ENCODE assay signal across 2 cellular contexts in the genomic region with DNA sequence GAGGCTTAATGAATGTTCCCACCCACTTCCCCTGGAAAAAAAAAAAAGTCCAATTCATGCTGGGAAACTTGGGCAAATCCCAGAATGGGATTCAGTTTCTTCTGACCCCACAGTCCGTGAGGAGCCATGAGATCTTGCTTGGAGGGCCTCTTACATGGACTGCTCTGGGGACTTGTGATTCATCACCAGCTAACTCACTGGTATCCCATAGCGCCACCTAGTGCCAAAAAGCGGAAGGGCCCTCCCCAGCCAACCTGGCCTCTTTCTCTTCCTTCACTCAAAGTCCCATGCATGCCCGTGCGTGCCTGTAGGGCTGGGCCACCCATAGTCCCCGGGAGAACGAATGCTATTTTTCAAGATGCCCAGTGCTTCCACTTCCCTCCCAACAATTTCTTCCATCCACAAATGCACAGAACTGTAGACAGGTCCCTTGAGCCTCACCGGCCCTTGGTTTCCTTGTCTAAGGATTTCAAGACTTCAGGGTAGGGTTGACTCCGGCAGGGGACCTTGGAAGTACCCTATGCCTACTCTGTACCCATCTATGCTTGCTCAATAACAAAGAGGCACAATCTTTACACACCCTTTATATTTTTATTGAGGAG.
TF ChIP-seq lines count a peak whose summit lies in the region.

No MANE protein-coding gene starts in this region.

TF ChIP-seq in GM23338, 12 proteins besides CTCF, POLR2A, EP300 and RAD21 (continued from another document):
- TF ChIP-seq POLR2AphosphoS5 (IDR thresholded peaks at IDR 0.05; ENCODE audit: low read depth), result no peak
- TF ChIP-seq, protein P1, sequence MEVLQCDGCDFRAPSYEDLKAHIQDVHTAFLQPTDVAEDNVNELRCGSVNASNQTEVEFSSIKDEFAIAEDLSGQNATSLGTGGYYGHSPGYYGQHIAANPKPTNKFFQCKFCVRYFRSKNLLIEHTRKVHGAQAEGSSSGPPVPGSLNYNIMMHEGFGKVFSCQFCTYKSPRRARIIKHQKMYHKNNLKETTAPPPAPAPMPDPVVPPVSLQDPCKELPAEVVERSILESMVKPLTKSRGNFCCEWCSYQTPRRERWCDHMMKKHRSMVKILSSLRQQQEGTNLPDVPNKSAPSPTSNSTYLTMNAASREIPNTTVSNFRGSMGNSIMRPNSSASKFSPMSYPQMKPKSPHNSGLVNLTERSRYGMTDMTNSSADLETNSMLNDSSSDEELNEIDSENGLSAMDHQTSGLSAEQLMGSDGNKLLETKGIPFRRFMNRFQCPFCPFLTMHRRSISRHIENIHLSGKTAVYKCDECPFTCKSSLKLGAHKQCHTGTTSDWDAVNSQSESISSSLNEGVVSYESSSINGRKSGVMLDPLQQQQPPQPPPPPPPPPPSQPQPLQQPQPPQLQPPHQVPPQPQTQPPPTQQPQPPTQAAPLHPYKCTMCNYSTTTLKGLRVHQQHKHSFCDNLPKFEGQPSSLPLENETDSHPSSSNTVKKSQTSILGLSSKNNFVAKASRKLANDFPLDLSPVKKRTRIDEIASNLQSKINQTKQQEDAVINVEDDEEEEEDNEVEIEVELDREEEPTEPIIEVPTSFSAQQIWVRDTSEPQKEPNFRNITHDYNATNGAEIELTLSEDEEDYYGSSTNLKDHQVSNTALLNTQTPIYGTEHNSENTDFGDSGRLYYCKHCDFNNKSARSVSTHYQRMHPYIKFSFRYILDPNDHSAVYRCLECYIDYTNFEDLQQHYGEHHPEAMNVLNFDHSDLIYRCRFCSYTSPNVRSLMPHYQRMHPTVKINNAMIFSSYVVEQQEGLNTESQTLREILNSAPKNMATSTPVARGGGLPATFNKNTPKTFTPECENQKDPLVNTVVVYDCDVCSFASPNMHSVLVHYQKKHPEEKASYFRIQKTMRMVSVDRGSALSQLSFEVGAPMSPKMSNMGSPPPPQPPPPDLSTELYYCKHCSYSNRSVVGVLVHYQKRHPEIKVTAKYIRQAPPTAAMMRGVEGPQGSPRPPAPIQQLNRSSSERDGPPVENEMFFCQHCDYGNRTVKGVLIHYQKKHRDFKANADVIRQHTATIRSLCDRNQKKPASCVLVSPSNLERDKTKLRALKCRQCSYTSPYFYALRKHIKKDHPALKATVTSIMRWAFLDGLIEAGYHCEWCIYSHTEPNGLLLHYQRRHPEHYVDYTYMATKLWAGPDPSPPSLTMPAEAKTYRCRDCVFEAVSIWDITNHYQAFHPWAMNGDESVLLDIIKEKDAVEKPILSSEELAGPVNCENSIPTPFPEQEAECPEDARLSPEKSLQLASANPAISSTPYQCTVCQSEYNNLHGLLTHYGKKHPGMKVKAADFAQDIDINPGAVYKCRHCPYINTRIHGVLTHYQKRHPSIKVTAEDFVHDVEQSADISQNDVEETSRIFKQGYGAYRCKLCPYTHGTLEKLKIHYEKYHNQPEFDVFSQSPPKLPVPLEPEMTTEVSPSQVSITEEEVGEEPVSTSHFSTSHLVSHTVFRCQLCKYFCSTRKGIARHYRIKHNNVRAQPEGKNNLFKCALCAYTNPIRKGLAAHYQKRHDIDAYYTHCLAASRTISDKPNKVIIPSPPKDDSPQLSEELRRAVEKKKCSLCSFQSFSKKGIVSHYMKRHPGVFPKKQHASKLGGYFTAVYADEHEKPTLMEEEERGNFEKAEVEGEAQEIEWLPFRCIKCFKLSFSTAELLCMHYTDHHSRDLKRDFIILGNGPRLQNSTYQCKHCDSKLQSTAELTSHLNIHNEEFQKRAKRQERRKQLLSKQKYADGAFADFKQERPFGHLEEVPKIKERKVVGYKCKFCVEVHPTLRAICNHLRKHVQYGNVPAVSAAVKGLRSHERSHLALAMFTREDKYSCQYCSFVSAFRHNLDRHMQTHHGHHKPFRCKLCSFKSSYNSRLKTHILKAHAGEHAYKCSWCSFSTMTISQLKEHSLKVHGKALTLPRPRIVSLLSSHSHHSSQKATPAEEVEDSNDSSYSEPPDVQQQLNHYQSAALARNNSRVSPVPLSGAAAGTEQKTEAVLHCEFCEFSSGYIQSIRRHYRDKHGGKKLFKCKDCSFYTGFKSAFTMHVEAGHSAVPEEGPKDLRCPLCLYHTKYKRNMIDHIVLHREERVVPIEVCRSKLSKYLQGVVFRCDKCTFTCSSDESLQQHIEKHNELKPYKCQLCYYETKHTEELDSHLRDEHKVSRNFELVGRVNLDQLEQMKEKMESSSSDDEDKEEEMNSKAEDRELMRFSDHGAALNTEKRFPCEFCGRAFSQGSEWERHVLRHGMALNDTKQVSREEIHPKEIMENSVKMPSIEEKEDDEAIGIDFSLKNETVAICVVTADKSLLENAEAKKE (CRISPR knock-in tag; IDR thresholded peaks at IDR 0.05), result peak; percentile 72; the same call in 1 of the 2 replicates
- TF ChIP-seq EZH2phosphoT487 (IDR thresholded peaks at IDR 0.05; ENCODE audit: unreplicated experiment), result no peak
- no peak for TF ChIP-seq CREB1 (CRISPR knock-in tag; IDR thresholded peaks at IDR 0.05; ENCODE audit: low read depth)
- TF ChIP-seq NANOG (IDR thresholded peaks at IDR 0.05; ENCODE audit: borderline replicate concordance), result no peak
- TF ChIP-seq ZNF114 (CRISPR knock-in tag; IDR thresholded peaks at IDR 0.05), result no peak
TF ChIP-seq in GM23338: peak in this region for 1.

TF ChIP-seq in SK-N-SH, 30 proteins besides CTCF, POLR2A, EP300 and RAD21 (continued from another document):
- TF ChIP-seq, protein P2, sequence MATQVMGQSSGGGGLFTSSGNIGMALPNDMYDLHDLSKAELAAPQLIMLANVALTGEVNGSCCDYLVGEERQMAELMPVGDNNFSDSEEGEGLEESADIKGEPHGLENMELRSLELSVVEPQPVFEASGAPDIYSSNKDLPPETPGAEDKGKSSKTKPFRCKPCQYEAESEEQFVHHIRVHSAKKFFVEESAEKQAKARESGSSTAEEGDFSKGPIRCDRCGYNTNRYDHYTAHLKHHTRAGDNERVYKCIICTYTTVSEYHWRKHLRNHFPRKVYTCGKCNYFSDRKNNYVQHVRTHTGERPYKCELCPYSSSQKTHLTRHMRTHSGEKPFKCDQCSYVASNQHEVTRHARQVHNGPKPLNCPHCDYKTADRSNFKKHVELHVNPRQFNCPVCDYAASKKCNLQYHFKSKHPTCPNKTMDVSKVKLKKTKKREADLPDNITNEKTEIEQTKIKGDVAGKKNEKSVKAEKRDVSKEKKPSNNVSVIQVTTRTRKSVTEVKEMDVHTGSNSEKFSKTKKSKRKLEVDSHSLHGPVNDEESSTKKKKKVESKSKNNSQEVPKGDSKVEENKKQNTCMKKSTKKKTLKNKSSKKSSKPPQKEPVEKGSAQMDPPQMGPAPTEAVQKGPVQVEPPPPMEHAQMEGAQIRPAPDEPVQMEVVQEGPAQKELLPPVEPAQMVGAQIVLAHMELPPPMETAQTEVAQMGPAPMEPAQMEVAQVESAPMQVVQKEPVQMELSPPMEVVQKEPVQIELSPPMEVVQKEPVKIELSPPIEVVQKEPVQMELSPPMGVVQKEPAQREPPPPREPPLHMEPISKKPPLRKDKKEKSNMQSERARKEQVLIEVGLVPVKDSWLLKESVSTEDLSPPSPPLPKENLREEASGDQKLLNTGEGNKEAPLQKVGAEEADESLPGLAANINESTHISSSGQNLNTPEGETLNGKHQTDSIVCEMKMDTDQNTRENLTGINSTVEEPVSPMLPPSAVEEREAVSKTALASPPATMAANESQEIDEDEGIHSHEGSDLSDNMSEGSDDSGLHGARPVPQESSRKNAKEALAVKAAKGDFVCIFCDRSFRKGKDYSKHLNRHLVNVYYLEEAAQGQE (IDR thresholded peaks at IDR 0.05; ENCODE audit: low read depth, low read length), result no peak
- TF ChIP-seq SMC3 (IDR thresholded peaks at IDR 0.05; ENCODE audit: low read depth, low read length) (peak; percentile 88), RFX5 (IDR thresholded peaks at IDR 0.05; ENCODE audit: low read length) (peak; percentile 36; the same call in 1 of the 2 replicates), FOSL2 (IDR thresholded peaks at IDR 0.05; ENCODE audit: borderline replicate concordance, low read depth) (peak; percentile 61)
- TF ChIP-seq, protein P3, sequence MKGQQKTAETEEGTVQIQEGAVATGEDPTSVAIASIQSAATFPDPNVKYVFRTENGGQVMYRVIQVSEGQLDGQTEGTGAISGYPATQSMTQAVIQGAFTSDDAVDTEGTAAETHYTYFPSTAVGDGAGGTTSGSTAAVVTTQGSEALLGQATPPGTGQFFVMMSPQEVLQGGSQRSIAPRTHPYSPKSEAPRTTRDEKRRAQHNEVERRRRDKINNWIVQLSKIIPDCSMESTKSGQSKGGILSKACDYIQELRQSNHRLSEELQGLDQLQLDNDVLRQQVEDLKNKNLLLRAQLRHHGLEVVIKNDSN (IDR thresholded peaks at IDR 0.05; ENCODE audit: borderline replicate concordance, low read depth), result no peak
TF ChIP-seq in SK-N-SH: peak in this region for 4.
